ENCODE assay signal across 21 cellular contexts in the genomic region with DNA sequence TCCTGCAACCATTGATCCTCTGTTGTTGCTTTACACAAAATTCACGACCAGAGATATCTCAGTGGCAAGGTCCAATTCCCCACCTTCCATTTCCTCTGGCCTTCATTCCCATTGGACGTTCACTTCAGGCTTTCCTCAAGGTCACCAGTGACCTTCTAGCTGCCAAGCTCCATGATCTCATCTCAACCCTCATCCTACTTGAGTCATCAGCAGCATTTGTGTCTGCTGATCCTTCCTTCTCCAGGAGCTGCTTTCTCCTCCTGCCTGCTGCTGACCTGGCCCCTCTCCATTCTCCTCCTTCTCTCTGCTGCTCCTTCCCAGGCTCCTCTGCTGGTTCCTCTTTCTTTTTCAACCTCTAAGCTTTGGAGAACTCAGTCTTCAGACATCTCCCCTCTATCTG.
"Had no signal": no experiment of that assay in that cellular context is flagged by ENCODE, and none has a peak within 500 bp of the region (broad histone marks: within the 10 kb centered on the region; RNA-seq: fewer than 3 reads in every experiment).

No MANE protein-coding gene starts in this region.

- H3K36me3 ChIP-seq: esophagus squamous epithelium, tibial artery, WERI-Rb-1 had no signal

- H3K27me3 ChIP-seq: tibial artery had no signal

- ATAC-seq: activated naive CD8-positive, alpha-beta T cell treated with anti-CD3 and anti-CD28 coated beads, Interleukin-2, amount 50 U/mL, for 24 hours had no signal

- H3K4me3 ChIP-seq: esophagus squamous epithelium, tibial artery had no signal

- H3K27ac ChIP-seq: esophagus squamous epithelium, tibial artery, WERI-Rb-1 had no signal

- DNase-seq: activated CD4-positive, alpha-beta T cell treated with anti-CD3 and anti-CD28 coated beads for 1 hour; activated CD8-positive, alpha-beta memory T cell treated with anti-CD3 and anti-CD28 coated beads for 24 hours; activated CD8-positive, alpha-beta memory T cell treated with anti-CD3 and anti-CD28 coated beads, Interleukin-2, amount 50 U/mL, for 48 hours; activated effector memory CD4-positive, alpha-beta T cell treated with Interleukin-2 at 50 U/mL for 16 hours; activated naive CD4-positive, alpha-beta T cell treated with anti-CD3 and anti-CD28 coated beads, Interleukin-2, amount 10 ng/mL, durations not matched to agents 7 days and 5 days; activated naive CD8-positive, alpha-beta T cell treated with anti-CD3 and anti-CD28 coated beads, Interleukin-2, amount 50 U/mL, for 24 hours; activated T-cell treated with anti-CD3 and anti-CD28 coated beads, Interleukin-2, amount 50 U/mL, for 48 hours; anterior cingulate cortex; cerebellar nuclear complex; effector CD4-positive, alpha-beta T cell; esophagus squamous epithelium; islet precursor cell; midbrain; nephron progenitor cell; nucleus accumbens; posterior cingulate gyrus; stimulated activated CD4-positive, alpha-beta T cell treated with anti-CD3 and anti-CD28 coated beads, Interleukin-2, amount 100 ng/mL, for 24 hours; stimulated activated naive CD4-positive, alpha-beta T cell treated with Interleukin-2 at 50 U/mL for 16 hours; substantia nigra; tibial artery; WERI-Rb-1 had no signal

- H3K9me3 ChIP-seq: esophagus squamous epithelium, tibial artery had no signal

- H3K4me1 ChIP-seq: tibial artery had no signal
